ENCODE assay signal across 35 cellular contexts in genomic region chr13:50215389-50215788, GRCh38.
"Had no signal": no experiment of that assay in that cellular context is flagged by ENCODE, and none has a peak within 500 bp of the region (broad histone marks: within the 10 kb centered on the region; RNA-seq: fewer than 3 reads in every experiment).

No MANE protein-coding gene starts in this region.

- H3K36me3 ChIP-seq: adrenal gland, brain microvascular endothelial cell, MG63, Peyer's patch, SJSA1, WERI-Rb-1 had no signal

- DNase-seq: activated CD4-positive, alpha-beta memory T cell treated with anti-CD3 and anti-CD28 coated beads for 36 hours; activated CD4-positive, alpha-beta T cell treated with anti-CD3 and anti-CD28 coated beads, Interleukin-2, amount 50 U/mL, for 1 hour; activated CD8-positive, alpha-beta memory T cell treated with anti-CD3 and anti-CD28 coated beads, Interleukin-2, amount 50 U/mL, for 4 hours; activated gamma-delta T cell treated with Interleukin-2 at 50 U/mL for 16 hours; activated naive CD4-positive, alpha-beta T cell treated with anti-CD3 and anti-CD28 coated beads for 36 hours; activated T-cell treated with anti-CD3 and anti-CD28 coated beads for 4 hours; activated T-cell treated with anti-CD3 and anti-CD28 coated beads, Interleukin-2, amount 50 U/mL, for 4 hours; adrenal gland; anterior cingulate cortex; brain microvascular endothelial cell; central memory CD4-positive, alpha-beta T cell; Karpas-422; MG63; MV-4-11; NCI-H1092; NCI-H1436 treated with DMSO at 0.1 percent for 48 hours; NCI-H1694 treated with DMSO at 0.1 percent for 48 hours; NCI-H2029 treated with DMSO at 0.1 percent for 48 hours; NCI-H2107; NCI-H2171; NCI-H510A; NCI-H526; NCI-H748 treated with DMSO at 0.1 percent for 48 hours; NK-92 treated with Interleukin-12 subunit alpha and Interleukin-12 subunit beta, amount 100 ng/mL, for 24 hours; PC-3; Peyer's patch; RPMI8226; SHP77 treated with DMSO at 0.1 percent for 48 hours; T-helper 1 cell; T-helper 2 cell; T-helper 9 cell; WERI-Rb-1 had no signal

- H3K4me1 ChIP-seq: adrenal gland, Peyer's patch, SJSA1 had no signal

- H3K4me3 ChIP-seq: adrenal gland, MG63, Peyer's patch, SJSA1 had no signal

- H3K4me3 Mint-ChIP-seq: activated CD4-positive, alpha-beta memory T cell treated with anti-CD3 and anti-CD28 coated beads for 36 hours; activated naive CD4-positive, alpha-beta T cell treated with anti-CD3 and anti-CD28 coated beads for 36 hours; activated T-cell treated with anti-CD3 and anti-CD28 coated beads, Interleukin-2, amount 50 U/mL, for 4 hours; activated T-helper 1 cell treated with anti-CD3 and anti-CD28 coated beads, Interleukin-12 subunit alpha, Interleukin-12 subunit beta, Interleukin-2, Interleukin-4 antibody, amounts not matched to agents 30 ng/mL and 10 ng/mL and 1 ng/mL, durations not matched to agents 14 hours and 24 hours and 36 hours had no signal

- H3K27ac ChIP-seq: adrenal gland, Peyer's patch, SJSA1, WERI-Rb-1 had no signal

- H3K9me3 ChIP-seq: Peyer's patch, SJSA1 had no signal

- H3K27ac Mint-ChIP-seq: activated CD4-positive, alpha-beta memory T cell treated with anti-CD3 and anti-CD28 coated beads for 36 hours; activated naive CD4-positive, alpha-beta T cell treated with anti-CD3 and anti-CD28 coated beads for 36 hours; activated naive CD4-positive, alpha-beta T cell treated with anti-CD3 and anti-CD28 coated beads, Interleukin-2, amount 50 U/mL, for 72 hours; activated T-helper 1 cell treated with anti-CD3 and anti-CD28 coated beads, Interleukin-12 subunit alpha, Interleukin-12 subunit beta, Interleukin-2, Interleukin-4 antibody, amounts not matched to agents 30 ng/mL and 10 ng/mL and 1 ng/mL, durations not matched to agents 14 hours and 24 hours and 36 hours had no signal

- H3K27me3 ChIP-seq: adrenal gland, brain microvascular endothelial cell, MG63, Peyer's patch, SJSA1 had no signal
